7 cellular contexts compared by ENCODE assay signal in the genomic region with DNA sequence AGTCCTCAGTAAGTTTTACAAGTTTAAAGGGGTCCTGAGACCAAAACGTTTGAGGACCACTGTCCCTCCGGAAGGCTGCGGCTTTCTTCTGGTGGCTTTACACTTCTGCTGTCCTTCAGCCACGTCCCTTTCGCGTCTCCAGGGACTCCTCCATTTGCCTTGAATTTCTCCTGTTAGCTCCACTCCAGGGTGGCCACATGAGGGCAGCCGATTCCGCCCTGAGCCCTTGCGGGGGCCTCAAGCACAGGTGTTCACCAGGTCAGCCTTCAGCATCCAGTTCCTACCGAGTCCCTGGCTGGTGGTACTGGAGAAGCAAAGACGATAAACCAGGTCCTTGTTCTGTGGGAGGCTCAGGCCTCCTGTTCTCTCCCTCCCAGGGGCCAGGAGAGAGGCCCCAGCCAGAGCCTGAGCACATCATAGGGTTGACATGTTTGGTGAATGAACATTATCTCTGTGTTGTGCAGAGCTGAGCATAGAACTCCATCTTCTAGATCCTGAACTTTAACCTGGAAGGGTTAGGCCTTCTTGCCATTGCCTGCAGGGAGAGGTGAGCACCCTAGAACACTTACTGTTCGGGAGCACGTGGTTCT. TPM values are rescaled to one million over a fixed set of nuclear protein-coding genes. Genes with fewer than 3 reads are reported as not detected.
A peak's percentile ranks its signal among the peaks of the same experiment; 100 is the strongest.
DNase-seq lines count a peak whose midpoint lies in the region; ATAC-seq and TF ChIP-seq lines count a peak whose summit lies in the region.

No MANE protein-coding gene starts in this region.

- no peak overlapping the region for H3K9ac ChIP-seq in mammary epithelial cell (ENCODE audit: insufficient read depth, low read length)

- no peak overlapping the region for H3K4me2 ChIP-seq in mammary epithelial cell (ENCODE audit: insufficient read depth, low read depth, low read length)

- 39% methylated on average over 13 of the region's 13 CpGs for WGBS in mammary epithelial cell (ENCODE audit: low coverage, missing lambda C conversion rate)

- H3K27ac ChIP-seq in mammary epithelial cell (ENCODE audit: insufficient read depth, low read depth, low read length) = no peak overlapping the region

- DNase-seq in SHP77 treated with DMSO at 0.1 percent for 48 hours (lab: John Stamatoyannopoulos, UW) = peak; percentile 59
- DNase-seq in mammary epithelial cell = peak; percentile 17
- DNase-seq in kidney glomerular epithelial cell (lab: John Stamatoyannopoulos, UW) = peak; percentile 3
- peak in 2 of 3 experiments; percentile 13 to 17 for DNase-seq in stimulated activated CD4-positive, alpha-beta T cell treated with anti-CD3 and anti-CD28 coated beads, TNF-alpha, amount 100 ng/mL, for 4 hours (ENCODE audit: low read depth in 3 of 3)
- no peak for DNase-seq in NCI-H345 treated with DMSO at 0.1 percent for 48 hours (lab: John Stamatoyannopoulos, UW; ENCODE audit: unreplicated experiment)

- TF ChIP-seq CTCF in mammary epithelial cell (conservative IDR thresholded peaks at IDR 0.05 in 1 of 2, IDR thresholded peaks at IDR 0.05 in 1 of 2; ENCODE audit: extremely low read depth in 1 of 2, insufficient read depth in 1 of 2, low read depth in 1 of 2, low read length in 2 of 2) = peak; percentile 54 to 81

- CTCF ChIA-PET in mammary epithelial cell (lab: Charles Lee; ENCODE audit: low non-redundant PET) = interaction anchor here (0.9 kb wide), 1 partner anchor 404 kb away, joined by 9 read pairs; no protein-coding TSS in a partner anchor

- dilution Hi-C loops in mammary epithelial cell (cut with HindIII; ENCODE audit: low sequenced_read_pairs) = no loop called here

- in situ Hi-C loops in mammary epithelial cell (cut with MboI; ENCODE audit: low sequenced_read_pairs in 2 of 2) = loop anchor here (10.0 to 25.0 kb wide), 2 partner anchors 522 to 525 kb away; no protein-coding TSS in a partner anchor

- ATAC-seq in GM18502 (IDR thresholded peaks at IDR 0.05; ENCODE audit: poor library complexity, unreplicated experiment) = peak; percentile 62
- ATAC-seq in HG03039 (IDR thresholded peaks at IDR 0.05; ENCODE audit: unreplicated experiment) = peak; percentile 52

- no peaks in the 10 kb centered on the region for H3K9me3 ChIP-seq in mammary epithelial cell (replicated peaks; ENCODE audit: insufficient read depth, low read length)

- no peaks in the 10 kb centered on the region for H3K27me3 ChIP-seq in mammary epithelial cell (ENCODE audit: insufficient read depth, low read length)

- H3K79me2 ChIP-seq in mammary epithelial cell (ENCODE audit: insufficient read depth, low read length) = no peaks in the 10 kb centered on the region

- no peaks in the 10 kb centered on the region for H3K36me3 ChIP-seq in mammary epithelial cell (ENCODE audit: insufficient read depth, low read length)

- no peak overlapping the region for H3K4me3 ChIP-seq in mammary epithelial cell (replicated peaks in 1 of 3; ENCODE audit: insufficient read depth in 1 of 3, low read depth in 2 of 3, low read length in 3 of 3)

- H3K4me1 ChIP-seq in mammary epithelial cell (ENCODE audit: insufficient read depth, low read length) = no peaks in the 10 kb centered on the region

- intact Hi-C loops in mammary epithelial cell (cut with micrococcal nuclease) = loop anchor here (1.0 kb wide), 1 partner anchor 525 kb away; no protein-coding TSS in a partner anchor

- no TSS peak for BruUV-seq in mammary epithelial cell (replicated peaks; lab: Mats Ljungman, UMichigan)

- no peaks in the 10 kb centered on the region for H4K20me1 ChIP-seq in mammary epithelial cell (ENCODE audit: insufficient read depth, low read length)

- H2AFZ ChIP-seq in mammary epithelial cell (ENCODE audit: low read depth, low read length) = peak overlapping the region; percentile 58

RNA-seq across cellular contexts. Expression of a gene that starts 27.4 kb away (rescaled TPM):
- total RNA-seq in mammary epithelial cell = 1 to 10 TPM; 5.5 to 7.1 TPM
- polyA plus RNA-seq in mammary epithelial cell = 8.7 TPM
- 11.7 TPM for polyA minus RNA-seq in mammary epithelial cell

RNA-seq across cellular contexts. Expression of a gene that starts 42.3 kb away (rescaled TPM):
- total RNA-seq in mammary epithelial cell = 10 to 100 TPM; 15.7 to 31.2 TPM
- 23.2 TPM for polyA plus RNA-seq in mammary epithelial cell
- 48.2 TPM for polyA minus RNA-seq in mammary epithelial cell
